In the genomic region with DNA sequence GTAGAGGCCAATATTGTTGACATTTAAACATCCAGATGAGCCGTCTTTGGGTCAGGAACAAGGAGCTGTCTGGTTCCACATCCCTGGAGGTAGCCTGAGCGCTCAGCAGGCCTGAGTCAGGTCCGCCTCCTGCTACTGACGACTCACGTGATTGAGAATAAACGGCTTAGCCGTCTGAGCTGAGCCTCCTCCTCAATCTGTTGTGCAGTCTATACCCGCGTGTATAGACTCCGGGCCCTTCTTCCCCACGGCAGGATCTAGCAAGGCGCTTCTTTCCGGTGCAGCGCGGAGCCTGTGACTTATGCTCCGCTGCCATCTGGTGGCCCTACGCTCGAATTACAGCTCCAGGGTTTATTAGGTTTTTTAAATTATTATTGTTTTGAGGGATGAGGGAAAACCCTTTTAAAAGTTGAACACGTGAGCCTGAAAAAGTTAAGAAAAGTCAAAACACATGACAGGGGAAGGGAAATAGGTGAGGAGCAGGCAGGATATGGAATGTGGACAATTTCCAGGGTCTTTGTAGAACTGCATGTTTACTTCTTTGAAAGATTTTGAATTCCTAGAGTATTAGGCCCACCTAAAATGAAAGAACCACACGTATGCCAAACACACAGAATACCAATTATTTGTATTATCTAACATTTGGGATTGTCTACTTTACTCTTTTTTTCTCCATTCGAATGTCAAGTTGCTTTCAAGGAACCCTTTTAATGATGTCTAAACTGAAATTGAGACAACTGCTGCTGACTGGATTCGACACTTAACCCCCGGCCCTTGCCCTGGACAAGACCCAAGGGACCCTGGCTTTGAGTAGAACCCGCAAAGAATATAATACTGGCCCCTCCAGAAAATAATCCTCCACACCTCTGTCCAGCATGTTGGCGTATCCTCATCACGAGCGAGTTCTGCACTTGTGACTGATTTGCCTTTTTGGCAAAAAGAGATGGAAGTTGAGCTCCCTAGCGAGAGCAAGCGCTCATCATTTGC, we compare ENCODE assay signal across 8 cellular contexts.
DNase-seq lines count a peak whose midpoint lies in the region; ATAC-seq, FAIRE-seq and TF ChIP-seq lines count a peak whose summit lies in the region.

No MANE protein-coding gene starts in this region.

- TF ChIP-seq EP300 in SK-N-SH (IDR thresholded peaks at IDR 0.05; ENCODE audit: borderline replicate concordance in 1 of 2, low read depth in 1 of 2, low read length in 1 of 2), result no peak

- H3F3A ChIP-seq in SK-N-SH (replicated peaks; ENCODE audit: insufficient read depth), result no peaks in the 10 kb centered on the region

- BruUV-seq in HCT116 (replicated peaks; lab: Mats Ljungman, UMichigan), result no TSS peak

- H3K27ac ChIP-seq in HCT116 (ENCODE audit: low read depth, low read length) (no peak overlapping the region), SK-N-SH (ENCODE audit: low read depth in 2 of 2, low read length in 1 of 2) (no peak overlapping the region)

- H3K4me1 ChIP-seq in HCT116 (ENCODE audit: control insufficient read depth in 1 of 2, insufficient read depth in 2 of 2, low read length in 2 of 2) (peaks cover 0 to 3% of the 10 kb centered on the region in 2 experiments; a peak in 2 of 4 replicates), SK-N-SH (ENCODE audit: control insufficient read depth in 1 of 2, insufficient read depth in 2 of 2, low read depth in 1 of 2, low read length in 1 of 2) (no peaks in the 10 kb centered on the region; a peak in 1 of 4 replicates)

- no peak overlapping the region for H3K4me3 ChIP-seq in HCT116 (replicated peaks in 1 of 2; ENCODE audit: low read depth in 1 of 2, low read length in 2 of 2)
- H3K4me3 ChIP-seq in SK-N-SH (ENCODE audit: low read depth in 2 of 2, low read length in 1 of 2), result peak overlapping the region in 1 of 2 experiments; percentile 14; a peak in 1 of 4 replicates

- no peaks in the 10 kb centered on the region for H3K9me3 Mint-ChIP-seq in activated naive CD4-positive, alpha-beta T cell treated with anti-CD3 and anti-CD28 coated beads, Interleukin-2, amount 10 ng/mL, durations not matched to agents 7 days and 5 days

- DNase-seq in HCT116 (ENCODE audit: low read depth, low spot score) (peak; percentile 52), MV-4-11 (lab: John Stamatoyannopoulos, UW) (peak; percentile 56), SK-N-SH (peak; percentile 81), glomerular visceral epithelial cell (ENCODE audit: extremely low spot score) (peak; percentile 64), posterior vena cava (ENCODE audit: low spot score) (peak; percentile 92)
- DNase-seq in activated naive CD4-positive, alpha-beta T cell treated with anti-CD3 and anti-CD28 coated beads, Interleukin-2, amount 10 ng/mL, durations not matched to agents 7 days and 5 days, result peak; percentile 72

- peak; percentile 46 for FAIRE-seq in G401.6 (lab: Jason Lieb, UNC)

- TF ChIP-seq POLR2A in HCT116 (IDR thresholded peaks at IDR 0.05; ENCODE audit: borderline replicate concordance, extremely low read depth, insufficient read depth, insufficient read length), result no peak

- H2AFZ ChIP-seq in HCT116 (ENCODE audit: low read depth, low read length, poor library complexity, severe bottlenecking) (peak overlapping the region; percentile 49), SK-N-SH (ENCODE audit: low read depth) (no peak overlapping the region)

- no peak overlapping the region for H3K27ac Mint-ChIP-seq in activated naive CD4-positive, alpha-beta T cell treated with anti-CD3 and anti-CD28 coated beads, Interleukin-2, amount 10 ng/mL, durations not matched to agents 7 days and 5 days

- H3K27me3 ChIP-seq in HCT116 (ENCODE audit: insufficient read depth, low read length), result no peaks in the 10 kb centered on the region
- H3K27me3 ChIP-seq in SK-N-SH (ENCODE audit: insufficient read depth), result no peaks in the 10 kb centered on the region

- CTCF ChIA-PET in HCT116 (lab: Charles Lee), result interaction anchor here (0.6 to 1.9 kb wide), 8 partner anchors 11 to 454 kb away, joined by 3 to 23 read pairs (median 4); no protein-coding TSS in a partner anchor
- CTCF ChIA-PET in SK-N-SH (lab: Yijun Ruan, JAX), result interaction anchor here (0.6 to 5.3 kb wide), 35 partner anchors 10 to 559 kb away, joined by 3 to 122 read pairs (median 3); no protein-coding TSS in a partner anchor
- CTCF ChIA-PET in activated naive CD4-positive, alpha-beta T cell treated with anti-CD3 and anti-CD28 coated beads, Interleukin-2, amount 10 ng/mL, durations not matched to agents 7 days and 5 days (lab: Charles Lee), result interaction anchor here (0.7 to 6.7 kb wide), 13 partner anchors 9 to 311 kb away, joined by 3 to 83 read pairs (median 4); no protein-coding TSS in a partner anchor

- TF ChIP-seq RAD21 in HCT116 (IDR thresholded peaks at IDR 0.05; ENCODE audit: low read depth) (peak; percentile 95), SK-N-SH (IDR thresholded peaks at IDR 0.05; ENCODE audit: low read length) (peak; percentile 93)

- H3K4me3 Mint-ChIP-seq in activated naive CD4-positive, alpha-beta T cell treated with anti-CD3 and anti-CD28 coated beads, Interleukin-2, amount 10 ng/mL, durations not matched to agents 7 days and 5 days, result no peak overlapping the region

- H4K20me1 ChIP-seq in HCT116 (ENCODE audit: insufficient read depth), result no peaks in the 10 kb centered on the region
- no peaks in the 10 kb centered on the region for H4K20me1 ChIP-seq in SK-N-SH (ENCODE audit: insufficient read depth)

- no peaks in the 10 kb centered on the region for H3K36me3 Mint-ChIP-seq in activated naive CD4-positive, alpha-beta T cell treated with anti-CD3 and anti-CD28 coated beads, Interleukin-2, amount 10 ng/mL, durations not matched to agents 7 days and 5 days

- peaks cover 38% of the 10 kb centered on the region for H3K27me3 Mint-ChIP-seq in activated naive CD4-positive, alpha-beta T cell treated with anti-CD3 and anti-CD28 coated beads, Interleukin-2, amount 10 ng/mL, durations not matched to agents 7 days and 5 days

- no peak overlapping the region for H3K9ac ChIP-seq in HCT116 (ENCODE audit: low read length)
- H3K9ac ChIP-seq in SK-N-SH, result no peak overlapping the region

- H3K36me3 ChIP-seq in HCT116 (ENCODE audit: control insufficient read depth in 1 of 2, insufficient read depth in 2 of 2, low read length in 2 of 2) (no peaks in the 10 kb centered on the region), SK-N-SH (replicated peaks in 1 of 2; ENCODE audit: control insufficient read depth in 1 of 2, insufficient read depth in 2 of 2, low read length in 1 of 2) (no peaks in the 10 kb centered on the region)

- H3K9me2 ChIP-seq in HCT116 (ENCODE audit: insufficient read depth), result no peaks in the 10 kb centered on the region
- H3K9me2 ChIP-seq in SK-N-SH, result no peaks in the 10 kb centered on the region

- RAD21 ChIA-PET in HCT116 (lab: Charles Lee; ENCODE audit: low non-redundant PET in 1 of 2, low total read pairs in 2 of 2, uncharacterized antibody in 2 of 2, unreplicated experiment in 2 of 2), result interaction anchor here (0.6 to 1.0 kb wide), 2 partner anchors 9 to 310 kb away, joined by 3 to 5 read pairs; no protein-coding TSS in a partner anchor

- H3K9me3 ChIP-seq in HCT116 (ENCODE audit: control insufficient read depth in 1 of 2, insufficient read depth in 1 of 2, low read depth in 1 of 2, low read length in 2 of 2) (no peaks in the 10 kb centered on the region), SK-N-SH (no peaks in the 10 kb centered on the region)

- H3K4me2 ChIP-seq in HCT116 (ENCODE audit: low read length), result peak overlapping the region; percentile 32
- no peak overlapping the region for H3K4me2 ChIP-seq in SK-N-SH

- intact Hi-C loops in HCT116 (cut with micrococcal nuclease), result loop anchor here (1.0 to 5.0 kb wide), 2 partner anchors 88 to 311 kb away; no protein-coding TSS in a partner anchor
- intact Hi-C loops in posterior vena cava (cut with DNase I), result loop anchor here (5.0 kb wide), 2 partner anchors 303 to 313 kb away; no protein-coding TSS in a partner anchor

- TF ChIP-seq CTCF in HCT116 (IDR thresholded peaks at IDR 0.05 in 2 of 3, conservative IDR thresholded peaks at IDR 0.05 in 1 of 3; ENCODE audit: borderline replicate concordance in 1 of 3, insufficient read depth in 1 of 3, low read depth in 2 of 3, low read length in 2 of 3), result peak; percentile 79 to 94 (median 79)
- peak; percentile 90 for TF ChIP-seq CTCF in SK-N-SH (IDR thresholded peaks at IDR 0.05)

- H3K4me1 Mint-ChIP-seq in activated naive CD4-positive, alpha-beta T cell treated with anti-CD3 and anti-CD28 coated beads, Interleukin-2, amount 10 ng/mL, durations not matched to agents 7 days and 5 days, result peaks cover 11% of the 10 kb centered on the region

- WGBS in SK-N-SH (ENCODE audit: low lambda C conversion rate), result 37% methylated on average over 20 of the region's 29 CpGs

- no peaks in the 10 kb centered on the region for H3K79me2 ChIP-seq in HCT116 (ENCODE audit: insufficient read depth, low read length)
- no peaks in the 10 kb centered on the region for H3K79me2 ChIP-seq in SK-N-SH (ENCODE audit: insufficient read depth)

- ATAC-seq in HCT116 (peak; percentile 95), HG03097 (IDR thresholded peaks at IDR 0.05; ENCODE audit: low FRiP score, unreplicated experiment) (no peak)

- POLR2A ChIA-PET in HCT116 (lab: Charles Lee), result interaction anchor here (0.6 kb wide), 1 partner anchor 217 kb away, joined by 4 read pairs; no protein-coding TSS in a partner anchor
- POLR2A ChIA-PET in SK-N-SH (lab: Yijun Ruan, JAX), result no interaction called here

TF ChIP-seq in HCT116, 20 proteins besides CTCF, POLR2A, EP300 and RAD21:
- no peak for TF ChIP-seq CBX3 (IDR thresholded peaks at IDR 0.05; ENCODE audit: low read depth)

TF ChIP-seq in SK-N-SH, 30 proteins besides CTCF, POLR2A, EP300 and RAD21:
- TF ChIP-seq RXRA (IDR thresholded peaks at IDR 0.05; ENCODE audit: borderline replicate concordance, low read depth), result no peak
- peak; percentile 87 for TF ChIP-seq SMC3 (IDR thresholded peaks at IDR 0.05; ENCODE audit: low read depth, low read length)
